Comparison of ENCODE assay signal across 2 cellular contexts in the genomic region with DNA sequence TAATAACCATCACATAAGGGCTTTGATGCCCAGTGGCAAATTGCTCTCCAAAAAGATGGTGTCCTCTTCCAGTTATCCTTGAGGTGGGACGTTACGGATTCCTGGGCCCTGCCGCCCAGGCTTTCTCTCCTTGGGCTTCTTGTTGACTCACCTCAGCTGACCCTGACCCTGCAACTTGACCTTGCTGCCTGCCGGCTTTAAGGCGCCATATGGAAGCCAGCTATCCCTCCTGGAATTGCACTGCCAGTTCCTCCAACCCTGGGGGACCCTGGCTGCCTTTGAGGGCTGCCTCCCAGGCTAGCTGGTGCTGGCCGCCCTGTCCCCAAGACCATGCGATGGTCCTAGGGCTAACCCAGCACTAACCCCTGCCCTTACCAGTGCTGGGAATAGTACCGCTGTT.
TF ChIP-seq lines count a peak whose summit lies in the region.

No MANE protein-coding gene starts in this region.

TF ChIP-seq in HepG2, 621 proteins besides CTCF, POLR2A, EP300 and RAD21 (continues in another document):
- TF ChIP-seq ERF (CRISPR knock-in tag; IDR thresholded peaks at IDR 0.05) (no peak), ZNF460 (CRISPR knock-in tag; IDR thresholded peaks at IDR 0.05; ENCODE audit: borderline replicate concordance) (no peak), NR2F6 (IDR thresholded peaks at IDR 0.05) (peak; percentile 27; the same call in 1 of the 2 replicates), NR2F6 (CRISPR knock-in tag; IDR thresholded peaks at IDR 0.05) (no peak), CBX1 (IDR thresholded peaks at IDR 0.05; ENCODE audit: low read depth) (no peak), TOPORS (CRISPR knock-in tag; IDR thresholded peaks at IDR 0.05) (no peak), SP4 (CRISPR knock-in tag; IDR thresholded peaks at IDR 0.05) (no peak), SALL1 (CRISPR knock-in tag; IDR thresholded peaks at IDR 0.05) (no peak), TAF15 (IDR thresholded peaks at IDR 0.05; ENCODE audit: low read depth, low read length, poor library complexity, severe bottlenecking) (no peak), NR2F1 (CRISPR knock-in tag; IDR thresholded peaks at IDR 0.05) (0 out of 4 replicates have a peak, but pooled peaks of 1 of the 2 experiments have one; percentile 21), TRIM24 (CRISPR knock-in tag; IDR thresholded peaks at IDR 0.05) (no peak), SMAD3 (CRISPR knock-in tag; IDR thresholded peaks at IDR 0.05) (no peak), SIX1 (CRISPR knock-in tag; IDR thresholded peaks at IDR 0.05; ENCODE audit: borderline replicate concordance) (no peak), ZNF615 (CRISPR knock-in tag; IDR thresholded peaks at IDR 0.05; ENCODE audit: borderline replicate concordance) (no peak), ZSCAN21 (CRISPR knock-in tag; IDR thresholded peaks at IDR 0.05; ENCODE audit: borderline replicate concordance) (no peak), ZNF749 (CRISPR knock-in tag; IDR thresholded peaks at IDR 0.05; ENCODE audit: borderline replicate concordance) (no peak), NCOA2 (CRISPR knock-in tag; IDR thresholded peaks at IDR 0.05) (no peak), ZMYM2 (CRISPR knock-in tag; IDR thresholded peaks at IDR 0.05) (no peak), ISL2 (CRISPR knock-in tag; IDR thresholded peaks at IDR 0.05) (no peak), ELF3 (CRISPR knock-in tag; IDR thresholded peaks at IDR 0.05) (no peak), MEIS2 (CRISPR knock-in tag; IDR thresholded peaks at IDR 0.05) (no peak)
- TF ChIP-seq, protein P1, sequence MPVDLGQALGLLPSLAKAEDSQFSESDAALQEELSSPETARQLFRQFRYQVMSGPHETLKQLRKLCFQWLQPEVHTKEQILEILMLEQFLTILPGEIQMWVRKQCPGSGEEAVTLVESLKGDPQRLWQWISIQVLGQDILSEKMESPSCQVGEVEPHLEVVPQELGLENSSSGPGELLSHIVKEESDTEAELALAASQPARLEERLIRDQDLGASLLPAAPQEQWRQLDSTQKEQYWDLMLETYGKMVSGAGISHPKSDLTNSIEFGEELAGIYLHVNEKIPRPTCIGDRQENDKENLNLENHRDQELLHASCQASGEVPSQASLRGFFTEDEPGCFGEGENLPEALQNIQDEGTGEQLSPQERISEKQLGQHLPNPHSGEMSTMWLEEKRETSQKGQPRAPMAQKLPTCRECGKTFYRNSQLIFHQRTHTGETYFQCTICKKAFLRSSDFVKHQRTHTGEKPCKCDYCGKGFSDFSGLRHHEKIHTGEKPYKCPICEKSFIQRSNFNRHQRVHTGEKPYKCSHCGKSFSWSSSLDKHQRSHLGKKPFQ (CRISPR knock-in tag; IDR thresholded peaks at IDR 0.05; ENCODE audit: insufficient replicate concordance): no peak
- TF ChIP-seq, protein P2, sequence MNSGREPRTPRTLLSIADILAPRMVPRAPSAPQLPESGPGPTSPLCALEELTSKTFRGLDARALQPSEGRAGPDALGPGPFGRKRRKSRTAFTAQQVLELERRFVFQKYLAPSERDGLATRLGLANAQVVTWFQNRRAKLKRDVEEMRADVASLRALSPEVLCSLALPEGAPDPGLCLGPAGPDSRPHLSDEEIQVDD (CRISPR knock-in tag; IDR thresholded peaks at IDR 0.05; ENCODE audit: borderline replicate concordance): no peak
- TF ChIP-seq, protein P3, sequence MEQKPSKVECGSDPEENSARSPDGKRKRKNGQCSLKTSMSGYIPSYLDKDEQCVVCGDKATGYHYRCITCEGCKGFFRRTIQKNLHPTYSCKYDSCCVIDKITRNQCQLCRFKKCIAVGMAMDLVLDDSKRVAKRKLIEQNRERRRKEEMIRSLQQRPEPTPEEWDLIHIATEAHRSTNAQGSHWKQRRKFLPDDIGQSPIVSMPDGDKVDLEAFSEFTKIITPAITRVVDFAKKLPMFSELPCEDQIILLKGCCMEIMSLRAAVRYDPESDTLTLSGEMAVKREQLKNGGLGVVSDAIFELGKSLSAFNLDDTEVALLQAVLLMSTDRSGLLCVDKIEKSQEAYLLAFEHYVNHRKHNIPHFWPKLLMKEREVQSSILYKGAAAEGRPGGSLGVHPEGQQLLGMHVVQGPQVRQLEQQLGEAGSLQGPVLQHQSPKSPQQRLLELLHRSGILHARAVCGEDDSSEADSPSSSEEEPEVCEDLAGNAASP (CRISPR knock-in tag; IDR thresholded peaks at IDR 0.05; ENCODE audit: borderline replicate concordance): 0 out of 2 replicates have a peak, but pooled peaks have one; percentile 16
- TF ChIP-seq, protein P4, sequence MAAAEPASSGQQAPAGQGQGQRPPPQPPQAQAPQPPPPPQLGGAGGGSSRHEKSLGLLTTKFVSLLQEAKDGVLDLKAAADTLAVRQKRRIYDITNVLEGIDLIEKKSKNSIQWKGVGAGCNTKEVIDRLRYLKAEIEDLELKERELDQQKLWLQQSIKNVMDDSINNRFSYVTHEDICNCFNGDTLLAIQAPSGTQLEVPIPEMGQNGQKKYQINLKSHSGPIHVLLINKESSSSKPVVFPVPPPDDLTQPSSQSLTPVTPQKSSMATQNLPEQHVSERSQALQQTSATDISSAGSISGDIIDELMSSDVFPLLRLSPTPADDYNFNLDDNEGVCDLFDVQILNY (CRISPR knock-in tag; conservative IDR thresholded peaks at IDR 0.05): no peak
- TF ChIP-seq, protein P5, sequence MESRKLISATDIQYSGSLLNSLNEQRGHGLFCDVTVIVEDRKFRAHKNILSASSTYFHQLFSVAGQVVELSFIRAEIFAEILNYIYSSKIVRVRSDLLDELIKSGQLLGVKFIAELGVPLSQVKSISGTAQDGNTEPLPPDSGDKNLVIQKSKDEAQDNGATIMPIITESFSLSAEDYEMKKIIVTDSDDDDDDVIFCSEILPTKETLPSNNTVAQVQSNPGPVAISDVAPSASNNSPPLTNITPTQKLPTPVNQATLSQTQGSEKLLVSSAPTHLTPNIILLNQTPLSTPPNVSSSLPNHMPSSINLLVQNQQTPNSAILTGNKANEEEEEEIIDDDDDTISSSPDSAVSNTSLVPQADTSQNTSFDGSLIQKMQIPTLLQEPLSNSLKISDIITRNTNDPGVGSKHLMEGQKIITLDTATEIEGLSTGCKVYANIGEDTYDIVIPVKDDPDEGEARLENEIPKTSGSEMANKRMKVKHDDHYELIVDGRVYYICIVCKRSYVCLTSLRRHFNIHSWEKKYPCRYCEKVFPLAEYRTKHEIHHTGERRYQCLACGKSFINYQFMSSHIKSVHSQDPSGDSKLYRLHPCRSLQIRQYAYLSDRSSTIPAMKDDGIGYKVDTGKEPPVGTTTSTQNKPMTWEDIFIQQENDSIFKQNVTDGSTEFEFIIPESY (CRISPR knock-in tag; IDR thresholded peaks at IDR 0.05): peak; percentile 58

TF ChIP-seq in H1, 55 proteins besides CTCF, POLR2A, EP300 and RAD21:
- TF ChIP-seq EZH2 (IDR thresholded peaks at IDR 0.05; ENCODE audit: low read depth, low read length, severe bottlenecking) (no peak), POU5F1 (IDR thresholded peaks at IDR 0.05; ENCODE audit: low read depth, low read length) (no peak), CHD2 (IDR thresholded peaks at IDR 0.05; ENCODE audit: low read length) (no peak), SIRT6 (IDR thresholded peaks at IDR 0.05; ENCODE audit: low read length) (no peak), TEAD4 (IDR thresholded peaks at IDR 0.05; ENCODE audit: low read depth, low read length) (no peak), PHF8 (conservative IDR thresholded peaks at IDR 0.05; ENCODE audit: low read depth, low read length) (no peak), ZNF274 (IDR thresholded peaks at IDR 0.05; ENCODE audit: borderline replicate concordance, extremely low read depth, low read length) (no peak), BCL11A (IDR thresholded peaks at IDR 0.05; ENCODE audit: low read depth in 2 of 2, low read length in 2 of 2) (no peak), SRF (IDR thresholded peaks at IDR 0.05; ENCODE audit: low read depth, low read length) (no peak), NANOG (IDR thresholded peaks at IDR 0.05; ENCODE audit: insufficient read depth, low read depth, low read length, poor library complexity, severe bottlenecking) (no peak), SUZ12 (IDR thresholded peaks at IDR 0.05; ENCODE audit: low read length) (no peak), HDAC2 (IDR thresholded peaks at IDR 0.05; ENCODE audit: borderline replicate concordance in 1 of 2, low read depth in 2 of 2, low read length in 2 of 2) (no peak)
- TF ChIP-seq, protein P6, sequence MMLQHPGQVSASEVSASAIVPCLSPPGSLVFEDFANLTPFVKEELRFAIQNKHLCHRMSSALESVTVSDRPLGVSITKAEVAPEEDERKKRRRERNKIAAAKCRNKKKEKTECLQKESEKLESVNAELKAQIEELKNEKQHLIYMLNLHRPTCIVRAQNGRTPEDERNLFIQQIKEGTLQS (IDR thresholded peaks at IDR 0.05; ENCODE audit: insufficient read depth, low read depth, low read length): no peak
